ENCODE assay signal across 8 cellular contexts in the genomic region with DNA sequence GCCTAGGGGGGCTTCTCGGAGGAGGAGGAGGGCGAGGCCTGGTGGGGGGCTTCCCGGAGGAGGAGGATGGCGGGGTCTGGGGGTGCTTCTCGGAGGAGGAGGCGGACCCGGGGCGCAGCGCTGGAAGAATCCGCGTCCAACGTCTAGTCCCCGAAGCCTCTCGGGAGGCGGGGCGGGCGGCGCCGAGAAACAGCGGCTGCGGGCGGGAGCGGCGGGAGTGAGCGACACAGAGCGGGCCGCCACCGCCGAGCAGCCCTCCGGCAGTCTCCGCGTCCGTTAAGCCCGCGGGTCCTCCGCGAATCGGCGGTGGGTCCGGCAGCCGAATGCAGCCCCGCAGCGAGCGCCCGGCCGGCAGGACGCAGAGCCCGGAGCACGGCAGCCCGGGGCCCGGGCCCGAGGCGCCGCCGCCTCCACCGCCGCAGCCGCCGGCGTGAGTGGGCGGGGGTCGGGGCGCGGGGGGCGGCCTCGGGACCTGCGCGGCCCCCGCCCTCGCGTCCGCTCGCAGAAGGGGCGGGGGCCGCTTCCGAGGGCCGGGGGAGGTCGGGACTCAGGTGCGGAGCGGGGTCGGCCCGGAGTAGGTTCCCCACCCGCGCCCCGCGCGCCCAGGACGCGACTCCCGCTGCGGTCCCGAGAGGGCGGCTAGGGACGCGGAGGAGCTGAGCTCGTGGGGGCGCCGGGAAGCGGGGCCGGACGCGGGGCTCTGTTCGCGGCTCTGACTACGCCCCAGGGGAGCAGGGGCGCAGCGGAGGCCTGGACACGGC. TPM values are rescaled to one million over a fixed set of nuclear protein-coding genes. Genes with fewer than 3 reads are reported as not detected.
A peak's percentile ranks its signal among the peaks of the same experiment; 100 is the strongest.
DNase-seq lines count a peak whose midpoint lies in the region; ATAC-seq, FAIRE-seq and TF ChIP-seq lines count a peak whose summit lies in the region.

A gene (plus strand): TSS at position 214 of the 761 bp plus-strand sequence. CDS start 110 bp downstream, at position 324.

- POLR2A ChIA-PET in CD4-positive, alpha-beta T cell (lab: Charles Lee): no interaction called here

- TF ChIP-seq CTCF in CD4-positive, alpha-beta T cell (IDR thresholded peaks at IDR 0.05): no peak
- TF ChIP-seq CTCF in bronchial epithelial cell (IDR thresholded peaks at IDR 0.05; ENCODE audit: insufficient read depth, low read length, severe bottlenecking): no peak

- ATAC-seq in CD4-positive, alpha-beta T cell (ENCODE audit: poor library complexity): peak; percentile 61
- ATAC-seq in GM21515 (IDR thresholded peaks at IDR 0.05; ENCODE audit: unreplicated experiment) (peak; percentile 38), HG03280 (IDR thresholded peaks at IDR 0.05; ENCODE audit: unreplicated experiment) (no peak)

- no peaks in the 10 kb centered on the region for H3K9me3 Mint-ChIP-seq in CD4-positive, alpha-beta T cell

- H3K27me3 ChIP-seq in CD4-positive, alpha-beta T cell (ENCODE audit: control insufficient read depth, insufficient read depth, low read length): no peaks in the 10 kb centered on the region
- no peaks in the 10 kb centered on the region for H3K27me3 ChIP-seq in bronchial epithelial cell (ENCODE audit: control insufficient read depth, insufficient read depth, low read length)

- H3K4me3 ChIP-seq in bronchial epithelial cell (ENCODE audit: low read depth, low read length): peak within 1 kb of the TSS; percentile 60

- H3K4me1 Mint-ChIP-seq in CD4-positive, alpha-beta T cell (ENCODE audit: low read depth): peaks cover 16% of the 10 kb centered on the region

- CTCF ChIA-PET in CD4-positive, alpha-beta T cell (lab: Charles Lee): no interaction called here

- H3K9me3 ChIP-seq in CD4-positive, alpha-beta T cell (ENCODE audit: control insufficient read depth, low read length): no peaks in the 10 kb centered on the region

- H3K4me3 Mint-ChIP-seq in CD4-positive, alpha-beta T cell: peak within 1 kb of the TSS; percentile 90

- no peak for FAIRE-seq in bronchial epithelial cell (lab: Jason Lieb, UNC)

- peak; percentile 61 to 81 (median 72) for DNase-seq in CD4-positive, alpha-beta T cell
- DNase-seq in NCI-H128 (lab: John Stamatoyannopoulos, UW; ENCODE audit: unreplicated experiment): peak; percentile 41
- DNase-seq in activated CD4-positive, CD25-positive, alpha-beta regulatory T cell (lab: John Stamatoyannopoulos, UW): peak; percentile 60 to 73 (median 62)
- no peak for DNase-seq in bronchial epithelial cell (ENCODE audit: low read depth)
- DNase-seq in iris pigment epithelial cell (ENCODE audit: low read depth): peak; percentile 84
- peak; percentile 64 to 83 (median 76) for DNase-seq in stimulated activated CD4-positive, alpha-beta T cell treated with anti-CD3 and anti-CD28 coated beads, Interleukin-12 subunit alpha, Interleukin-12 subunit beta, amount 100 ng/mL, for 48 hours (ENCODE audit: low read depth in 2 of 3, low spot score in 1 of 3)

- intact Hi-C loops in CD4-positive, alpha-beta T cell (cut with DNase I, micrococcal nuclease): no loop called here

- no peaks in the 10 kb centered on the region for H3K27me3 Mint-ChIP-seq in CD4-positive, alpha-beta T cell

- H3K36me3 ChIP-seq in bronchial epithelial cell (ENCODE audit: control insufficient read depth, insufficient read depth, low read length): peaks cover 17% of the 10 kb centered on the region

- no peak within 1 kb of the TSS for H3K27ac ChIP-seq in CD4-positive, alpha-beta T cell (ENCODE audit: low read depth, low read length)

- H3K27ac Mint-ChIP-seq in CD4-positive, alpha-beta T cell: no peak within 1 kb of the TSS

- H3K36me3 Mint-ChIP-seq in CD4-positive, alpha-beta T cell (ENCODE audit: low read depth): peaks cover 25% of the 10 kb centered on the region

RNA-seq across cellular contexts. Expression of the gene that starts here (rescaled TPM):
- 10 to 100 TPM; 13.9 TPM for total RNA-seq in CD4-positive, alpha-beta T cell
- 4.5 and 6.8 TPM in 2 replicates for total RNA-seq in bronchial epithelial cell
